1 cellular context compared by ENCODE assay signal in genomic region chrX:123648028-123648810, GRCh38.
TF ChIP-seq lines count a peak whose summit lies in the region.

No MANE protein-coding gene starts in this region.

TF ChIP-seq in H1, 55 proteins besides CTCF, POLR2A, EP300 and RAD21 (continued from another document):
- no peak for TF ChIP-seq CHD7 (IDR thresholded peaks at IDR 0.05; ENCODE audit: insufficient replicate concordance, low read length)
- no peak for TF ChIP-seq ZNF274 (IDR thresholded peaks at IDR 0.05; ENCODE audit: borderline replicate concordance, extremely low read depth, low read length)
- peak; percentile 12; the same call in 1 of the 2 replicates for TF ChIP-seq CREB1 (IDR thresholded peaks at IDR 0.05)
- no peak for TF ChIP-seq CEBPB (IDR thresholded peaks at IDR 0.05; ENCODE audit: low read depth, low read length)
- no peak for TF ChIP-seq RNF2 (IDR thresholded peaks at IDR 0.05; ENCODE audit: borderline replicate concordance, low read depth, low read length, missing control alignments, poor library complexity, severe bottlenecking)
- no peak for TF ChIP-seq CTBP2 (IDR thresholded peaks at IDR 0.05; ENCODE audit: borderline replicate concordance, insufficient read depth, insufficient read length, low read length)
- TF ChIP-seq HDAC2 (IDR thresholded peaks at IDR 0.05; ENCODE audit: borderline replicate concordance in 1 of 2, low read depth in 2 of 2, low read length in 2 of 2) = no peak
- no peak for TF ChIP-seq BACH1 (IDR thresholded peaks at IDR 0.05; ENCODE audit: low read length)
- TF ChIP-seq TEAD4 (IDR thresholded peaks at IDR 0.05; ENCODE audit: low read depth, low read length) = no peak
- 0 out of 2 replicates have a peak, but pooled peaks have one; percentile 12 for TF ChIP-seq SP1 (IDR thresholded peaks at IDR 0.05; ENCODE audit: low read depth, low read length)
- no peak for TF ChIP-seq GABPA (IDR thresholded peaks at IDR 0.05; ENCODE audit: borderline replicate concordance, insufficient read depth, low read length)
- TF ChIP-seq HDAC6 (IDR thresholded peaks at IDR 0.05; ENCODE audit: low read depth, low read length) = no peak
- no peak for TF ChIP-seq RFX5 (IDR thresholded peaks at IDR 0.05; ENCODE audit: borderline replicate concordance, low read depth, low read length)
